Comparison of ENCODE assay signal across 25 cellular contexts in the genomic region with DNA sequence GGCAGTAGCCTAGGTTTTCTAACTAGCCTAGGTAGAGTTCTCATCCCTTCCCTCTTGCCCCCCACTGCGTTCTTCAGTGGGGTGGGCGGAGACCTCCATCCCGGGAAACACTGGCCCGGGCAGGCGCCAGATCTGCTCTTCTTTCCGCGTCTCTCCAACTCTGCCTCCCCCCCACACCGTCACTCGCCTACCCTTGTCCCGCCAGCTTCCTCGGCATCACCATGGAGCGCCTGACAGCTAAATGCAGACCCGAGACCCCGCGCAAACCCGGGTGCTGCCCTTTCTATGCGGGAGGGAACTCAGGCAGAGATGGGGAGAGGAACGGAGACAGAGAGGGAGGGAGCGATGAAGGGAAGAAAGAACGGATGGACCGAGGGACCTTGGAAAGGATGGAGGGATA.
"Had no signal": no experiment of that assay in that cellular context is flagged by ENCODE, and none has a peak within 500 bp of the region (broad histone marks: within the 10 kb centered on the region; RNA-seq: fewer than 3 reads in every experiment).

No MANE protein-coding gene starts in this region.

- H3K4me1 Mint-ChIP-seq: nephron; neural progenitor cell; stimulated activated naive CD8-positive, alpha-beta T cell treated with anti-CD3 and anti-CD28 coated beads, Interleukin-15, amount 100 ng/mL, for 72 hours had no signal

- H3K4me3 Mint-ChIP-seq: nephron, neural progenitor cell had no signal

- H3K4me3 ChIP-seq: coronary artery, heart right ventricle, neural progenitor cell, right lobe of liver, suprapubic skin, vagina had no signal

- H3K27ac Mint-ChIP-seq: naive thymus-derived CD4-positive, alpha-beta T cell; nephron; neural progenitor cell; progenitor cell of endocrine pancreas; stimulated activated naive CD8-positive, alpha-beta T cell treated with anti-CD3 and anti-CD28 coated beads, Interleukin-15, amount 100 ng/mL, for 72 hours had no signal

- ATAC-seq: heart right ventricle; left lobe of liver; naive thymus-derived CD4-positive, alpha-beta T cell; right lobe of liver; stimulated activated naive CD8-positive, alpha-beta T cell treated with anti-CD3 and anti-CD28 coated beads, Interleukin-15, amount 100 ng/mL, for 72 hours had no signal

- DNase-seq: dermis blood vessel endothelial cell; effector memory CD4-positive, alpha-beta T cell; esophagus squamous epithelium; foreskin melanocyte; glutamatergic neuron; heart right ventricle; hippocampal formation; mammary epithelial cell; mesendoderm; midbrain; naive thymus-derived CD4-positive, alpha-beta T cell; right lobe of liver; small intestine; stimulated activated CD4-positive, alpha-beta T cell treated with anti-CD3 and anti-CD28 coated beads, Interleukin-15, amount 100 ng/mL, for 24 hours; stimulated activated CD4-positive, alpha-beta T cell treated with anti-CD3 and anti-CD28 coated beads, Interleukin-2, amount 100 ng/mL, for 48 hours; stimulated activated naive CD4-positive, alpha-beta T cell; stimulated activated naive CD8-positive, alpha-beta T cell treated with anti-CD3 and anti-CD28 coated beads, Interleukin-15, amount 100 ng/mL, for 72 hours; trophoblast cell had no signal

- H3K27me3 Mint-ChIP-seq: progenitor cell of endocrine pancreas had no signal
